31 cellular contexts compared by ENCODE assay signal in the genomic region with DNA sequence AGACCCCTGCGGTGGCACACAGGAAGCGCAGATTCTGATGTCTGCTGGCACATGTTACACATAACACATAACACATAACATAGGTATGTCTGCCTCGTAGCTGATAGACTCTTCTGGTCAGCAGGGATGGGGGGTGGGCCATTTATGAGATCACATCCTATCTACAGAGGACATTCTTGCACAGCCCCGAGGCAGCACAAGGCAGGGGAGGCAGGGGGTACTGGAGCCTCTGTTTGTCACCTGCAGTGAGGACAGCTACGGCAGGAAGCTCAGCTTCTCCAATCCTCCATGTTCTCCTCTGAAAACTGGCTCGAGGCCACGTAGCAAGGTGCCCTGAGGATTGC. TPM values are rescaled to one million over a fixed set of nuclear protein-coding genes. Genes with fewer than 3 reads are reported as not detected.
"Had no signal": no experiment of that assay in that cellular context is flagged by ENCODE, and none has a peak within 500 bp of the region (broad histone marks: within the 10 kb centered on the region; RNA-seq: fewer than 3 reads in every experiment).

No MANE protein-coding gene starts in this region.

- H3K4me3 Mint-ChIP-seq: activated CD4-positive, alpha-beta memory T cell treated with anti-CD3 and anti-CD28 coated beads for 36 hours; activated CD4-positive, alpha-beta T cell treated with anti-CD3 and anti-CD28 coated beads for 36 hours; activated CD4-positive, alpha-beta T cell treated with anti-CD3 and anti-CD28 coated beads, Interleukin-2, amount 10 ng/mL, durations not matched to agents 24 days and 14 days; activated CD8-positive, alpha-beta memory T cell treated with anti-CD3 and anti-CD28 coated beads, Interleukin-2, amount 10 ng/mL, durations not matched to agents 7 days and 5 days; activated CD8-positive, alpha-beta T cell treated with anti-CD3 and anti-CD28 coated beads, Interleukin-2, amount 10 ng/mL, durations not matched to agents 7 days and 5 days; activated naive CD4-positive, alpha-beta T cell treated with anti-CD3 and anti-CD28 coated beads for 36 hours; activated naive CD4-positive, alpha-beta T cell treated with anti-CD3 and anti-CD28 coated beads, Interleukin-2, amount 50 U/mL, for 24 hours; activated naive CD8-positive, alpha-beta T cell treated with anti-CD3 and anti-CD28 coated beads for 36 hours; activated T-cell treated with anti-CD3 and anti-CD28 coated beads, Interleukin-2, amount 50 U/mL, for 72 hours; brain; dendritic cell treated with granulocyte-macrophage colony-stimulating factor and Interleukin-4, amounts not matched to agents 40 ng/mL and 50 ng/mL, for 4 days had no signal

- H3K27ac ChIP-seq: ascending aorta, breast epithelium, cardiac muscle cell, colonic mucosa, dorsolateral prefrontal cortex, epithelial cell of prostate, esophagus squamous epithelium, gastroesophageal sphincter had no signal

- DNase-seq: activated CD4-positive, alpha-beta memory T cell treated with anti-CD3 and anti-CD28 coated beads for 36 hours; activated CD4-positive, alpha-beta T cell treated with anti-CD3 and anti-CD28 coated beads for 36 hours; activated CD4-positive, alpha-beta T cell treated with anti-CD3 and anti-CD28 coated beads, Interleukin-2, amount 10 ng/mL, durations not matched to agents 24 days and 14 days; activated CD4-positive, CD25-positive, alpha-beta regulatory T cell; activated CD4-positive, CD25-positive, alpha-beta regulatory T cell treated with anti-CD3 and anti-CD28 coated beads, Interleukin-2, amount 50 U/mL, for 72 hours; activated CD8-positive, alpha-beta memory T cell treated with anti-CD3 and anti-CD28 coated beads, Interleukin-2, amount 10 ng/mL, durations not matched to agents 7 days and 5 days; activated CD8-positive, alpha-beta memory T cell treated with anti-CD3 and anti-CD28 coated beads, Interleukin-2, amount 50 U/mL, for 4 hours; activated CD8-positive, alpha-beta T cell treated with anti-CD3 and anti-CD28 coated beads, Interleukin-2, amount 10 ng/mL, durations not matched to agents 7 days and 5 days; activated naive CD4-positive, alpha-beta T cell treated with anti-CD3 and anti-CD28 coated beads for 36 hours; activated naive CD8-positive, alpha-beta T cell treated with anti-CD3 and anti-CD28 coated beads for 36 hours; activated T-cell treated with anti-CD3 and anti-CD28 coated beads, Interleukin-2, amount 50 U/mL, for 1 hour; activated T-cell treated with anti-CD3 and anti-CD28 coated beads, Interleukin-2, amount 50 U/mL, for 72 hours; central memory CD4-positive, alpha-beta T cell; colonic mucosa; effector memory CD4-positive, alpha-beta T cell; esophagus squamous epithelium; foreskin melanocyte; T-helper 2 cell had no signal

- H3K9me3 Mint-ChIP-seq: activated CD4-positive, alpha-beta memory T cell treated with anti-CD3 and anti-CD28 coated beads for 36 hours; activated naive CD4-positive, alpha-beta T cell treated with anti-CD3 and anti-CD28 coated beads for 36 hours; activated naive CD4-positive, alpha-beta T cell treated with anti-CD3 and anti-CD28 coated beads, Interleukin-2, amount 50 U/mL, for 24 hours; activated naive CD8-positive, alpha-beta T cell treated with anti-CD3 and anti-CD28 coated beads for 36 hours; dendritic cell treated with granulocyte-macrophage colony-stimulating factor and Interleukin-4, amounts not matched to agents 40 ng/mL and 50 ng/mL, for 4 days had no signal

- ATAC-seq: activated CD4-positive, alpha-beta T cell treated with anti-CD3 and anti-CD28 coated beads for 36 hours; activated CD8-positive, alpha-beta memory T cell treated with anti-CD3 and anti-CD28 coated beads, Interleukin-2, amount 10 ng/mL, durations not matched to agents 7 days and 5 days; activated CD8-positive, alpha-beta T cell treated with anti-CD3 and anti-CD28 coated beads, Interleukin-2, amount 10 ng/mL, durations not matched to agents 7 days and 5 days; activated T-cell treated with anti-CD3 and anti-CD28 coated beads, Interleukin-2, amount 50 U/mL, for 72 hours; gastroesophageal sphincter had no signal

- H3K36me3 Mint-ChIP-seq: activated CD4-positive, alpha-beta memory T cell treated with anti-CD3 and anti-CD28 coated beads for 36 hours; activated CD8-positive, alpha-beta memory T cell treated with anti-CD3 and anti-CD28 coated beads, Interleukin-2, amount 10 ng/mL, durations not matched to agents 7 days and 5 days; activated naive CD8-positive, alpha-beta T cell treated with anti-CD3 and anti-CD28 coated beads for 36 hours; brain had no signal

- H3K27ac Mint-ChIP-seq: activated CD4-positive, alpha-beta memory T cell treated with anti-CD3 and anti-CD28 coated beads for 36 hours; activated CD4-positive, alpha-beta T cell treated with anti-CD3 and anti-CD28 coated beads for 36 hours; activated CD4-positive, alpha-beta T cell treated with anti-CD3 and anti-CD28 coated beads, Interleukin-2, amount 10 ng/mL, durations not matched to agents 24 days and 14 days; activated CD8-positive, alpha-beta memory T cell treated with anti-CD3 and anti-CD28 coated beads, Interleukin-2, amount 10 ng/mL, durations not matched to agents 7 days and 5 days; activated CD8-positive, alpha-beta T cell treated with anti-CD3 and anti-CD28 coated beads, Interleukin-2, amount 10 ng/mL, durations not matched to agents 7 days and 5 days; activated naive CD4-positive, alpha-beta T cell treated with anti-CD3 and anti-CD28 coated beads for 36 hours; activated naive CD4-positive, alpha-beta T cell treated with anti-CD3 and anti-CD28 coated beads, Interleukin-2, amount 50 U/mL, for 24 hours; activated naive CD8-positive, alpha-beta T cell treated with anti-CD3 and anti-CD28 coated beads for 36 hours; activated T-cell treated with anti-CD3 and anti-CD28 coated beads, Interleukin-2, amount 50 U/mL, for 72 hours; brain; dendritic cell treated with granulocyte-macrophage colony-stimulating factor and Interleukin-4, amounts not matched to agents 40 ng/mL and 50 ng/mL, for 4 days had no signal

- H3K4me3 ChIP-seq: ascending aorta, breast epithelium, cardiac muscle cell, colonic mucosa, dorsolateral prefrontal cortex, esophagus squamous epithelium, gastroesophageal sphincter had no signal

- H3K4me1 Mint-ChIP-seq: activated CD4-positive, alpha-beta T cell treated with anti-CD3 and anti-CD28 coated beads for 36 hours; activated CD8-positive, alpha-beta memory T cell treated with anti-CD3 and anti-CD28 coated beads, Interleukin-2, amount 10 ng/mL, durations not matched to agents 7 days and 5 days; brain had no signal

RNA-seq across cellular contexts. Expression of a gene that starts 53.6 kb away (rescaled TPM):
- total RNA-seq: activated CD4-positive, alpha-beta memory T cell treated with anti-CD3 and anti-CD28 coated beads for 36 hours; activated CD4-positive, alpha-beta T cell treated with anti-CD3 and anti-CD28 coated beads for 36 hours; activated CD8-positive, alpha-beta memory T cell treated with anti-CD3 and anti-CD28 coated beads for 36 hours; activated CD8-positive, alpha-beta T cell treated with anti-CD3 and anti-CD28 coated beads, Interleukin-2, amount 10 ng/mL, durations not matched to agents 7 days and 5 days; activated naive CD4-positive, alpha-beta T cell treated with anti-CD3 and anti-CD28 coated beads for 36 hours; activated naive CD8-positive, alpha-beta T cell treated with anti-CD3 and anti-CD28 coated beads for 36 hours; fibroblast of lung; fibroblast of villous mesenchyme; glomerular endothelial cell had no signal
